Comparison of ENCODE assay signal across 29 cellular contexts in the genomic region with DNA sequence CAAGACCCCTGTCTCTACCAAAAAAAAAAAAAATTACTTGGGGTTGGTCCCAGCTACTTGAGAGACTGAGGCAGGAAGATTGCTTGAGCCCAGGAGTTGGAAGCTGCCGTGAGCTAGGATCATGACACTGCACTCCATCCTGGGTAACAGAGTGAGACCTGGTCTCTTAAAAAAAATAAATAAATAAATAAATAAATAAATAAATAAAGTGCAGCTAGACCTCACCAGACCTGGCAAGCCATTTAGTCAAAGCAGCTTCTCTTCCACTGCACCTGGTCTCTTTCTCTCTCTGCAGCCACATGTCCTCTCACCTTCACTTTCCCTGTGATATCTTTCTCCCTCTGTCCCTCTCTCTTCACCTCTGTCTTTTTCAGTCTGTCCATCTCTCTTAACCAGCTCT.
"Had no signal": no experiment of that assay in that cellular context is flagged by ENCODE, and none has a peak within 500 bp of the region (broad histone marks: within the 10 kb centered on the region; RNA-seq: fewer than 3 reads in every experiment).

No MANE protein-coding gene starts in this region.

- H3K27ac Mint-ChIP-seq: dendritic cell treated with granulocyte-macrophage colony-stimulating factor and Interleukin-4, amounts not matched to agents 40 ng/mL and 50 ng/mL, for 4 days; effector memory CD8-positive, alpha-beta T cell; endodermal cell had no signal

- H3K4me3 Mint-ChIP-seq: dendritic cell treated with granulocyte-macrophage colony-stimulating factor and Interleukin-4, amounts not matched to agents 40 ng/mL and 50 ng/mL, for 4 days; effector memory CD8-positive, alpha-beta T cell; endodermal cell had no signal

- FAIRE-seq: endometrium, endothelial cell of umbilical vein, frontal cortex had no signal

- H3K79me2 ChIP-seq: hepatocyte had no signal

- H3K27ac ChIP-seq: colonic mucosa, coronary artery, dorsolateral prefrontal cortex, epithelial cell of prostate, esophagus muscularis mucosa, esophagus squamous epithelium, foreskin keratinocyte, gastrocnemius medialis, gastroesophageal sphincter, heart left ventricle, heart right ventricle, hepatocyte had no signal

- ATAC-seq: effector memory CD8-positive, alpha-beta T cell; esophagus mucosa; foreskin keratinocyte; gastrocnemius medialis; gastroesophageal sphincter; heart left ventricle; heart right ventricle had no signal

- H3K27me3 Mint-ChIP-seq: dendritic cell treated with granulocyte-macrophage colony-stimulating factor and Interleukin-4, amounts not matched to agents 40 ng/mL and 50 ng/mL, for 4 days had no signal

- H3K36me3 ChIP-seq: colonic mucosa, esophagus muscularis mucosa, esophagus squamous epithelium, gastrocnemius medialis, gastroesophageal sphincter, heart left ventricle, heart right ventricle had no signal

- DNase-seq: colonic mucosa; cortex of kidney; dermis blood vessel endothelial cell; dorsolateral prefrontal cortex; effector CD4-positive, alpha-beta T cell; effector CD8-positive, alpha-beta T cell; effector memory CD4-positive, alpha-beta T cell; effector memory CD8-positive, alpha-beta T cell; endodermal cell; erythroblast; esophagus squamous epithelium; foreskin fibroblast; foreskin keratinocyte; foreskin melanocyte; gastrocnemius medialis; glutamatergic neuron; head of caudate nucleus; heart left ventricle; heart right ventricle had no signal

- H3K4me2 ChIP-seq: hepatocyte had no signal

- H2AFZ ChIP-seq: hepatocyte had no signal

- H3K4me1 ChIP-seq: colonic mucosa, esophagus muscularis mucosa, esophagus squamous epithelium, foreskin keratinocyte, gastrocnemius medialis, gastroesophageal sphincter, heart left ventricle, heart right ventricle had no signal

- H3K9me3 Mint-ChIP-seq: dendritic cell treated with granulocyte-macrophage colony-stimulating factor and Interleukin-4, amounts not matched to agents 40 ng/mL and 50 ng/mL, for 4 days had no signal

- H3K27me3 ChIP-seq: colonic mucosa, dorsolateral prefrontal cortex, esophagus muscularis mucosa, esophagus squamous epithelium, gastrocnemius medialis, gastroesophageal sphincter, heart left ventricle, hepatocyte had no signal

- H3K4me1 Mint-ChIP-seq: endodermal cell had no signal

- H3K4me3 ChIP-seq: colonic mucosa, coronary artery, dorsolateral prefrontal cortex, esophagus muscularis mucosa, esophagus squamous epithelium, gastrocnemius medialis, gastroesophageal sphincter, heart left ventricle, heart right ventricle, hepatocyte had no signal

- H3K9me3 ChIP-seq: colonic mucosa, esophagus muscularis mucosa, esophagus squamous epithelium, gastrocnemius medialis, gastroesophageal sphincter, heart left ventricle, heart right ventricle had no signal
